Comparison of ENCODE assay signal across 8 cellular contexts in genomic region chr17:72122668-72123495, GRCh38. TPM values are rescaled to one million over a fixed set of nuclear protein-coding genes. Genes with fewer than 3 reads are reported as not detected.
DNase-seq lines count a peak whose midpoint lies in the region; TF ChIP-seq lines count a peak whose summit lies in the region.

No MANE protein-coding gene starts in this region.

- H2AFZ ChIP-seq in parathyroid adenoma (no peak overlapping the region), OCI-LY7 (ENCODE audit: low read length) (no peak overlapping the region)

- H3K27me3 ChIP-seq in esophagus squamous epithelium = peaks cover 0 to 79% (median 6%) of the 10 kb centered on the region in 4 donors
- H3K27me3 ChIP-seq in parathyroid adenoma (ENCODE audit: control insufficient read depth, insufficient read depth, low read length) = peaks cover 2% of the 10 kb centered on the region

- TF ChIP-seq CTCF in esophagus squamous epithelium (IDR thresholded peaks at IDR 0.05) (no peak), parathyroid adenoma (IDR thresholded peaks at IDR 0.05) (no peak), OCI-LY7 (conservative IDR thresholded peaks at IDR 0.05; ENCODE audit: low read length) (no peak)

- no peaks in the 10 kb centered on the region for H3K9me2 ChIP-seq in OCI-LY7 (ENCODE audit: insufficient read depth, low read length)

- no peak for TF ChIP-seq POLR2A in esophagus squamous epithelium (IDR thresholded peaks at IDR 0.05)

- H3K4me1 ChIP-seq in esophagus squamous epithelium = peaks cover 8 to 60% (median 11%) of the 10 kb centered on the region in 3 donors
- no peaks in the 10 kb centered on the region for H3K4me1 ChIP-seq in parathyroid adenoma
- H3K4me1 ChIP-seq in OCI-LY7 (ENCODE audit: insufficient read depth, low read length, poor library complexity, severe bottlenecking) = no peaks in the 10 kb centered on the region

- H3K4me3 ChIP-seq in esophagus squamous epithelium = peak overlapping the region; percentile 60 to 70 (median 66)
- no peak overlapping the region for H3K4me3 ChIP-seq in parathyroid adenoma (ENCODE audit: low read depth, low read length)
- no peak overlapping the region for H3K4me3 ChIP-seq in OCI-LY7 (ENCODE audit: low read depth, low read length, poor library complexity, severe bottlenecking)

- no TSS peak for BruUV-seq in OCI-LY7 (replicated peaks; lab: Mats Ljungman, UMichigan)

- no peaks in the 10 kb centered on the region for H3K9me3 ChIP-seq in esophagus squamous epithelium
- no peaks in the 10 kb centered on the region for H3K9me3 ChIP-seq in parathyroid adenoma (ENCODE audit: control insufficient read depth, low read length)
- H3K9me3 ChIP-seq in OCI-LY7 (ENCODE audit: low read length) = no peaks in the 10 kb centered on the region

- peak; percentile 69 for DNase-seq in EL
- DNase-seq in NCI-H2227 (lab: John Stamatoyannopoulos, UW; ENCODE audit: unreplicated experiment) = peak; percentile 66
- no peak for DNase-seq in esophagus squamous epithelium (lab: John Stamatoyannopoulos, UW)
- no peak for DNase-seq in OCI-LY7 (ENCODE audit: low spot score)
- no peak for DNase-seq in cerebellar nuclear complex (lab: John Stamatoyannopoulos, UW)
- DNase-seq in foreskin melanocyte = no peak
- DNase-seq in mesenteric fat pad (ENCODE audit: low spot score) = no peak

- peak overlapping the region; percentile 22 for H3K4me2 ChIP-seq in parathyroid adenoma (ENCODE audit: low read length)
- H3K4me2 ChIP-seq in OCI-LY7 (ENCODE audit: low read length) = no peak overlapping the region

- POLR2A ChIA-PET in OCI-LY7 (lab: Charles Lee) = no interaction called here

- 19 to 28% methylated on average over 17 to 41 of the region's 55 CpGs for WGBS in esophagus squamous epithelium, 2 donors

- CTCF ChIA-PET in OCI-LY7 (lab: Charles Lee; ENCODE audit: unreplicated experiment) = no interaction called here

- H3K79me2 ChIP-seq in parathyroid adenoma = no peaks in the 10 kb centered on the region
- H3K79me2 ChIP-seq in OCI-LY7 (ENCODE audit: insufficient read depth, low read depth, low read length) = no peaks in the 10 kb centered on the region

- H3K36me3 ChIP-seq in esophagus squamous epithelium = peaks cover 0 to 29% (median 4%) of the 10 kb centered on the region in 3 donors
- no peaks in the 10 kb centered on the region for H3K36me3 ChIP-seq in parathyroid adenoma (ENCODE audit: control insufficient read depth, insufficient read depth, low read length)
- H3K36me3 ChIP-seq in OCI-LY7 (ENCODE audit: insufficient read depth, low read length) = no peaks in the 10 kb centered on the region

- intact Hi-C loops in esophagus squamous epithelium (cut with DNase I) = loop anchor here (10.0 kb wide), 1 partner anchor 412 kb away; no protein-coding TSS in a partner anchor
- intact Hi-C loops in OCI-LY7 (cut with micrococcal nuclease; ENCODE audit: unreplicated experiment) = no loop called here

- H3K27ac ChIP-seq in esophagus squamous epithelium (no peak overlapping the region), parathyroid adenoma (no peak overlapping the region), OCI-LY7 (ENCODE audit: low read depth, low read length, poor library complexity, severe bottlenecking) (no peak overlapping the region)

- no peak overlapping the region for H3K9ac ChIP-seq in parathyroid adenoma

- H4K20me1 ChIP-seq in OCI-LY7 (ENCODE audit: insufficient read depth, low read length) = no peaks in the 10 kb centered on the region

RNA-seq across cellular contexts. Expression of gene SOX9, which starts 2.1 kb away (rescaled TPM):
- 10 to 100 TPM in 3 of 4 donors, 1 to 10 TPM in 1; 7.4 to 11.5 (median 11.1) TPM for total RNA-seq in esophagus squamous epithelium
- total RNA-seq in OCI-LY7 (2014; rRNA removed; shearing (Covaris generic)) = not detected in 2 replicates
- not detected in 2 replicates for total RNA-seq in OCI-LY7 (2022)
- 2.2 TPM for total RNA-seq in mesenteric fat pad

Comparison
In these comparisons a context has a peak if more than half of its experiments do, and no peak if none do; other contexts are left out.
1. DNase-seq: peak in EL (single experiment) and NCI-H2227 (single experiment); none in esophagus squamous epithelium (single experiment), OCI-LY7 (single experiment), cerebellar nuclear complex (0 of 2), foreskin melanocyte (single experiment) and mesenteric fat pad (single experiment).
2. H3K4me3 ChIP-seq: peak in esophagus squamous epithelium (4 of 4); none in parathyroid adenoma (single experiment) and OCI-LY7 (single experiment).